In genomic region chr3:30619318-30619717, GRCh38 we compare ENCODE assay signal across 17 cellular contexts. TPM values are rescaled to one million over a fixed set of nuclear protein-coding genes. Genes with fewer than 3 reads are reported as not detected.
A peak's percentile ranks its signal among the peaks of the same experiment; 100 is the strongest.
DNase-seq lines count a peak whose midpoint lies in the region; ATAC-seq and TF ChIP-seq lines count a peak whose summit lies in the region.
"Had no signal": no experiment of that assay in that cellular context is flagged by ENCODE, and none has a peak within 500 bp of the region (broad histone marks: within the 10 kb centered on the region; RNA-seq: fewer than 3 reads in every experiment).

No MANE protein-coding gene starts in this region.

- H3K27me3 ChIP-seq in BLaER1 treated with 17β-estradiol and CSF1 and Interleukin-3, amounts not matched to agents 10 nM and 100 nM: no peaks in the 10 kb centered on the region
- no peaks in the 10 kb centered on the region for H3K27me3 ChIP-seq in CD4-positive, alpha-beta T cell (ENCODE audit: control insufficient read depth, insufficient read depth, low read length)
- H3K27me3 ChIP-seq in mesenchymal stem cell (ENCODE audit: control insufficient read depth in 1 of 2, insufficient read depth in 1 of 2, low read length in 2 of 2): no peaks in the 10 kb centered on the region

- H3K9me3 ChIP-seq in BLaER1 treated with 17β-estradiol and CSF1 and Interleukin-3, amounts not matched to agents 10 nM and 100 nM (replicated peaks in 1 of 11): peaks cover 0 to 6% (median 0%) of the 10 kb centered on the region in 11 experiments; a peak in 1 of 22 replicates
- no peaks in the 10 kb centered on the region for H3K9me3 ChIP-seq in CD4-positive, alpha-beta T cell (ENCODE audit: control insufficient read depth, low read length)
- no peaks in the 10 kb centered on the region for H3K9me3 ChIP-seq in mesenchymal stem cell (ENCODE audit: control insufficient read depth, low read length)
- H3K9me3 ChIP-seq: HAP-1, SK-N-SH, thoracic aorta had no signal

- no peaks in the 10 kb centered on the region for H3K27me3 Mint-ChIP-seq in CD4-positive, alpha-beta T cell
- H3K27me3 Mint-ChIP-seq in activated CD8-positive, alpha-beta T cell treated with anti-CD3 and anti-CD28 coated beads for 36 hours: no peaks in the 10 kb centered on the region
- H3K27me3 Mint-ChIP-seq in progenitor cell of endocrine pancreas: no peaks in the 10 kb centered on the region

- H3K27ac Mint-ChIP-seq in CD4-positive, alpha-beta T cell: peak overlapping the region; percentile 96
- peak overlapping the region; percentile 98 for H3K27ac Mint-ChIP-seq in activated CD8-positive, alpha-beta T cell treated with anti-CD3 and anti-CD28 coated beads for 36 hours
- no peak overlapping the region for H3K27ac Mint-ChIP-seq in progenitor cell of endocrine pancreas

- peak overlapping the region; percentile 67 for H2BK15ac ChIP-seq in mesenchymal stem cell (ENCODE audit: low read depth, poor library complexity, severe bottlenecking)

- CTCF ChIA-PET in CD4-positive, alpha-beta T cell (lab: Charles Lee): interaction anchor here (0.6 to 1.5 kb wide), 3 partner anchors 10 to 115 kb away, joined by 3 to 4 read pairs (median 4); no protein-coding TSS in a partner anchor
- CTCF ChIA-PET in activated CD8-positive, alpha-beta T cell treated with anti-CD3 and anti-CD28 coated beads for 36 hours (lab: Charles Lee): interaction anchor here (2.5 to 2.7 kb wide), 2 partner anchors 12 to 39 kb away, joined by 15 read pairs; partner anchors contain the start of gene TGFBR2

- peaks cover 42 to 100% (median 94%) of the 10 kb centered on the region in 11 experiments for H4K20me1 ChIP-seq in BLaER1 treated with 17β-estradiol and CSF1 and Interleukin-3, amounts not matched to agents 10 nM and 100 nM

- H2AK5ac ChIP-seq in mesenchymal stem cell (ENCODE audit: low read length, severe bottlenecking): peak overlapping the region; percentile 80

- POLR2A ChIA-PET in CD4-positive, alpha-beta T cell (lab: Charles Lee): interaction anchor here (0.6 to 6.9 kb wide), 11 partner anchors 10 to 183 kb away, joined by 3 to 80 read pairs (median 3); partner anchors contain the start of gene TGFBR2
- POLR2A ChIA-PET in activated CD8-positive, alpha-beta T cell treated with anti-CD3 and anti-CD28 coated beads for 36 hours (lab: Charles Lee): interaction anchor here (1.0 to 6.7 kb wide), 13 partner anchors 8 to 65 kb away, joined by 3 to 107 read pairs (median 8); partner anchors contain the start of gene TGFBR2

- WGBS in mesenchymal stem cell: 97% methylated on average over 1 of the region's 1 CpG

- H4K91ac ChIP-seq in mesenchymal stem cell (ENCODE audit: low read length): peak overlapping the region; percentile 50

- H3K4me3 Mint-ChIP-seq in CD4-positive, alpha-beta T cell: peak overlapping the region; percentile 73
- H3K4me3 Mint-ChIP-seq in activated CD8-positive, alpha-beta T cell treated with anti-CD3 and anti-CD28 coated beads for 36 hours: peak overlapping the region; percentile 69
- no peak overlapping the region for H3K4me3 Mint-ChIP-seq in progenitor cell of endocrine pancreas (ENCODE audit: low read depth)

- H3K4me3 ChIP-seq in BLaER1 treated with 17β-estradiol and CSF1 and Interleukin-3, amounts not matched to agents 10 nM and 100 nM: no peak overlapping the region
- H3K4me3 ChIP-seq in mesenchymal stem cell (ENCODE audit: insufficient read depth in 1 of 2, low read depth in 1 of 2, low read length in 2 of 2): no peak overlapping the region
- H3K4me3 ChIP-seq: HAP-1, thoracic aorta had no signal

- H3K4ac ChIP-seq in mesenchymal stem cell (ENCODE audit: low read depth in 1 of 2, low read length in 2 of 2): peak overlapping the region in 1 of 2 experiments; percentile 46

- peak overlapping the region in 1 of 2 experiments; percentile 77 for H2BK12ac ChIP-seq in mesenchymal stem cell (ENCODE audit: low read length in 2 of 2)

- H2AFZ ChIP-seq in mesenchymal stem cell (ENCODE audit: low read depth, low read length): no peak overlapping the region

- H3K9me3 Mint-ChIP-seq in CD4-positive, alpha-beta T cell: no peaks in the 10 kb centered on the region
- H3K9me3 Mint-ChIP-seq in activated CD8-positive, alpha-beta T cell treated with anti-CD3 and anti-CD28 coated beads for 36 hours: no peaks in the 10 kb centered on the region
- peaks cover 3% of the 10 kb centered on the region for H3K9me3 Mint-ChIP-seq in progenitor cell of endocrine pancreas (ENCODE audit: low read depth)

- H2BK5ac ChIP-seq in mesenchymal stem cell (ENCODE audit: low read depth, low read length, poor library complexity, severe bottlenecking): no peak overlapping the region

- no peak for TF ChIP-seq CTCF in CD4-positive, alpha-beta T cell (IDR thresholded peaks at IDR 0.05)
- no peak for TF ChIP-seq CTCF in activated CD8-positive, alpha-beta T cell treated with anti-CD3 and anti-CD28 coated beads for 36 hours (IDR thresholded peaks at IDR 0.05)
- no peak for TF ChIP-seq CTCF in progenitor cell of endocrine pancreas (IDR thresholded peaks at IDR 0.05; ENCODE audit: unreplicated experiment)

- H2BK120ac ChIP-seq in mesenchymal stem cell (ENCODE audit: low read depth, low read length): no peak overlapping the region

- no peak overlapping the region for H3K9ac ChIP-seq in BLaER1 treated with 17β-estradiol and CSF1 and Interleukin-3, amounts not matched to agents 10 nM and 100 nM
- no peak overlapping the region for H3K9ac ChIP-seq in mesenchymal stem cell (ENCODE audit: low read length)
- H3K9ac ChIP-seq: SK-N-SH had no signal

- no peak for ATAC-seq in CD4-positive, alpha-beta T cell (ENCODE audit: poor library complexity)
- ATAC-seq in activated CD8-positive, alpha-beta T cell treated with anti-CD3 and anti-CD28 coated beads for 36 hours: no peak
- no peak for ATAC-seq in HG03457 (IDR thresholded peaks at IDR 0.05; ENCODE audit: unreplicated experiment)

- peaks cover 90 to 100% (median 97%) of the 10 kb centered on the region in 10 experiments for H3K4me1 ChIP-seq in BLaER1 treated with 17β-estradiol and CSF1 and Interleukin-3, amounts not matched to agents 10 nM and 100 nM
- H3K4me1 ChIP-seq in mesenchymal stem cell (ENCODE audit: control insufficient read depth, insufficient read depth, low read depth, low read length): peaks cover 5% of the 10 kb centered on the region

- peaks cover 98% of the 10 kb centered on the region for H3K4me1 Mint-ChIP-seq in CD4-positive, alpha-beta T cell (ENCODE audit: low read depth)
- H3K4me1 Mint-ChIP-seq in activated CD8-positive, alpha-beta T cell treated with anti-CD3 and anti-CD28 coated beads for 36 hours (ENCODE audit: low read depth): peaks cover 90% of the 10 kb centered on the region
- H3K4me1 Mint-ChIP-seq in progenitor cell of endocrine pancreas (ENCODE audit: low read depth): peaks cover 11% of the 10 kb centered on the region

- H3K18ac ChIP-seq in mesenchymal stem cell (ENCODE audit: low read depth in 1 of 2, low read length in 2 of 2): peak overlapping the region; percentile 61 to 91

- peak overlapping the region; percentile 23 for H4K8ac ChIP-seq in mesenchymal stem cell (ENCODE audit: low read length)

- no peak for DNase-seq in CD4-positive, alpha-beta T cell
- DNase-seq in activated CD8-positive, alpha-beta T cell treated with anti-CD3 and anti-CD28 coated beads for 36 hours: no peak
- DNase-seq in mesenchymal stem cell (no peak), DMS153 (lab: John Stamatoyannopoulos, UW) (no peak), progenitor cell of endocrine pancreas (ENCODE audit: low spot score, unreplicated experiment) (no peak)
- DNase-seq: activated CD8-positive, alpha-beta memory T cell treated with anti-CD3 and anti-CD28 coated beads, Interleukin-2, amount 50 U/mL, for 48 hours; mesendoderm; NCI-H2081 treated with DMSO at 0.1 percent for 48 hours; NCI-H69; retina; SK-N-SH; stimulated activated CD4-positive, alpha-beta T cell treated with anti-CD3 and anti-CD28 coated beads, Interleukin-1b, Interleukin-23, amount 100 ng/mL, for 48 hours had no signal

- peaks cover 18 to 98% (median 72%) of the 10 kb centered on the region in 11 experiments for H3K36me3 ChIP-seq in BLaER1 treated with 17β-estradiol and CSF1 and Interleukin-3, amounts not matched to agents 10 nM and 100 nM
- peaks cover 6 to 50% of the 10 kb centered on the region in 2 experiments for H3K36me3 ChIP-seq in mesenchymal stem cell (ENCODE audit: control insufficient read depth in 1 of 2, insufficient read depth in 2 of 2, low read depth in 1 of 2, low read length in 2 of 2)
- H3K36me3 ChIP-seq: HAP-1 had no signal

- peak overlapping the region; percentile 54 to 76 (median 70); a peak in 21 of 22 replicates for H3K4me2 ChIP-seq in BLaER1 treated with 17β-estradiol and CSF1 and Interleukin-3, amounts not matched to agents 10 nM and 100 nM
- no peak overlapping the region for H3K4me2 ChIP-seq in mesenchymal stem cell (ENCODE audit: low read length, poor library complexity, severe bottlenecking)
- H3K4me2 ChIP-seq: SK-N-SH had no signal

- H3K23ac ChIP-seq in mesenchymal stem cell (ENCODE audit: low read length in 2 of 2): no peak overlapping the region

- H3K27ac ChIP-seq in BLaER1 treated with 17β-estradiol and CSF1 and Interleukin-3, amounts not matched to agents 10 nM and 100 nM: peak overlapping the region in 5 of 11 experiments; percentile 5 to 33 (median 20); a peak in 4 of 22 replicates
- H3K27ac ChIP-seq in CD4-positive, alpha-beta T cell (ENCODE audit: low read depth, low read length): peak overlapping the region; percentile 24
- no peak overlapping the region for H3K27ac ChIP-seq in mesenchymal stem cell (ENCODE audit: low read length, poor library complexity, severe bottlenecking)
- H3K27ac ChIP-seq: C4-2B, thoracic aorta had no signal

- H3K36me3 Mint-ChIP-seq in CD4-positive, alpha-beta T cell (ENCODE audit: low read depth): peaks cover 94% of the 10 kb centered on the region
- H3K36me3 Mint-ChIP-seq in activated CD8-positive, alpha-beta T cell treated with anti-CD3 and anti-CD28 coated beads for 36 hours (ENCODE audit: low read depth): peaks cover 83% of the 10 kb centered on the region
- peaks cover 21% of the 10 kb centered on the region for H3K36me3 Mint-ChIP-seq in progenitor cell of endocrine pancreas (ENCODE audit: insufficient read depth)

- intact Hi-C loops in CD4-positive, alpha-beta T cell (cut with DNase I, micrococcal nuclease): loop anchor here in 1 of 2 experiments (5.0 kb wide), 1 partner anchor 297 kb away; no protein-coding TSS in a partner anchor
- intact Hi-C loops in activated CD8-positive, alpha-beta T cell treated with anti-CD3 and anti-CD28 coated beads for 36 hours (cut with micrococcal nuclease): no loop called here

- peaks cover 2% of the 10 kb centered on the region for H3K79me1 ChIP-seq in mesenchymal stem cell (replicated peaks; ENCODE audit: low read length, poor library complexity, severe bottlenecking)

- peak overlapping the region in 1 of 2 experiments; percentile 75 for H3K14ac ChIP-seq in mesenchymal stem cell (ENCODE audit: low read length in 2 of 2)

RNA-seq across cellular contexts. Expression of gene TGFBR2, which starts 12.9 kb away (rescaled TPM):
- 100 to 1,000 TPM; 203 to 205 TPM for total RNA-seq in CD4-positive, alpha-beta T cell
- total RNA-seq in activated CD8-positive, alpha-beta T cell treated with anti-CD3 and anti-CD28 coated beads for 36 hours: 10 to 100 TPM; 49.1 to 50.0 TPM
- 195 TPM for polyA plus RNA-seq in mesenchymal stem cell (2013, experiment 1 of 2)
- 202 TPM for polyA plus RNA-seq in mesenchymal stem cell (2013, experiment 2 of 2)
- total RNA-seq in progenitor cell of endocrine pancreas: 21.1 and 21.2 TPM in 2 replicates
